ENCODE assay signal across 20 cellular contexts in genomic region chr1:213858581-213858980, GRCh38.
"Had no signal": no experiment of that assay in that cellular context is flagged by ENCODE, and none has a peak within 500 bp of the region (broad histone marks: within the 10 kb centered on the region; RNA-seq: fewer than 3 reads in every experiment).

No MANE protein-coding gene starts in this region.

- ATAC-seq: activated T-helper 17 cell treated with anti-CD3 and anti-CD28 coated beads, Interleukin-2, amount 50 U/mL, for 72 hours; effector memory CD8-positive, alpha-beta T cell; natural killer cell; T-helper 17 cell had no signal

- DNase-seq: activated CD4-positive, alpha-beta T cell treated with anti-CD3 and anti-CD28 coated beads, Interleukin-2, amount 10 ng/mL, durations not matched to agents 7 days and 5 days; activated CD4-positive, CD25-positive, alpha-beta regulatory T cell; activated naive CD4-positive, alpha-beta T cell treated with anti-CD3 and anti-CD28 coated beads, Interleukin-2, amount 50 U/mL, for 16 hours; activated T-cell treated with anti-CD3 and anti-CD28 coated beads for 4 hours; adrenal gland; caudate nucleus; cortex of kidney; effector memory CD8-positive, alpha-beta T cell; erythroblast; natural killer cell; nucleus accumbens; sigmoid colon; stimulated activated naive CD4-positive, alpha-beta T cell; substantia nigra; T-helper 17 cell; transverse colon had no signal

- H3K36me3 ChIP-seq: adrenal gland, sigmoid colon, transverse colon had no signal

- H3K27me3 ChIP-seq: adrenal gland, hepatocyte, sigmoid colon, transverse colon had no signal

- H3K4me3 ChIP-seq: adrenal gland, hepatocyte, lung, sigmoid colon, transverse colon had no signal

- H3K4me1 ChIP-seq: adrenal gland, sigmoid colon, transverse colon had no signal

- FAIRE-seq: TTC549 had no signal

- H3K27ac ChIP-seq: adrenal gland, hepatocyte, sigmoid colon, transverse colon had no signal

- H3K9me3 ChIP-seq: adrenal gland, sigmoid colon, transverse colon had no signal
